In the genomic region with DNA sequence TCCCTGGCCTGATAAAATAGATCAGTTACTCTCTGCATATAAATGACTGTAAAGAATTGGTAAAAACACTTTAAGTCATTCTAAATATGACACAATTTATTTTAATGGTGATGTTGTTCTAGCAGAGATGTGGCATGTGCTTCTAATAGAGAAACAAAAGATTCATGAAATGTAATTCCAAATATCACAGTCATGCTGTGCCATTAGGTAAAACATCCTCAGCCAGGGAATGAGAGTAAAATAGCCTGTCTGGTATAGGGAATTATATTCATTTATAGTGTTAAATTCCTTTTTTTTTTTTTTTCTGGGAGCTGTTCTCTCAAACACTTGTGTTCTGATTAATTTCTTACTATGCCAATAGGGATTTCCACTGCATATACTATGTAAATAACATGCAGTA, we compare ENCODE assay signal across 34 cellular contexts.
"Had no signal": no experiment of that assay in that cellular context is flagged by ENCODE, and none has a peak within 500 bp of the region (broad histone marks: within the 10 kb centered on the region; RNA-seq: fewer than 3 reads in every experiment).

No MANE protein-coding gene starts in this region.

- H3K4me2 ChIP-seq: KMS-11 had no signal

- H3K27ac ChIP-seq: KMS-11 had no signal

- H3K4me3 ChIP-seq: MG63 had no signal

- H3K9me3 ChIP-seq: MG63 had no signal

- DNase-seq: Karpas-422, Kasumi-1, MG63, MM.1S, MV-4-11, NCI-H1048, NCI-H1092, NCI-H1092 treated with DMSO at 0.1 percent for 48 hours, NCI-H1105, NCI-H1105 treated with DMSO at 0.1 percent for 48 hours, NCI-H1417, NCI-H1417 treated with DMSO at 0.1 percent for 48 hours, NCI-H1436 treated with DMSO at 0.1 percent for 48 hours, NCI-H146, NCI-H1694, NCI-H1694 treated with DMSO at 0.1 percent for 48 hours, NCI-H187, NCI-H187 treated with DMSO at 0.1 percent for 48 hours, NCI-H1930, NCI-H2029, NCI-H2029 treated with DMSO at 0.1 percent for 48 hours, NCI-H2081, NCI-H2081 treated with DMSO at 0.1 percent for 48 hours, NCI-H2107, NCI-H2171, NCI-H2171 treated with DMSO at 0.1 percent for 48 hours, NCI-H2227 treated with DMSO at 0.1 percent for 48 hours, NCI-H226, NCI-H345, NCI-H446, NCI-H446 treated with DMSO at 0.1 percent for 48 hours, NCI-H510A, NCI-H510A treated with DMSO at 0.1 percent for 48 hours had no signal

- H3K36me3 ChIP-seq: MG63 had no signal

- H3K27me3 ChIP-seq: MG63 had no signal

- H3K9ac ChIP-seq: KMS-11 had no signal
